In genomic region chr10:56469482-56469881, GRCh38 we compare ENCODE assay signal across 14 cellular contexts.
"Had no signal": no experiment of that assay in that cellular context is flagged by ENCODE, and none has a peak within 500 bp of the region (broad histone marks: within the 10 kb centered on the region; RNA-seq: fewer than 3 reads in every experiment).

No MANE protein-coding gene starts in this region.

- ATAC-seq: body of pancreas; gastrocnemius medialis; left lung; natural killer cell treated with Interleukin-12 subunit alpha and Interleukin-12 subunit beta and Interleukin-15 and Interleukin-18, amount 100 ng/mL, for 72 hours; right cardiac atrium; WTC11 had no signal

- DNase-seq: activated CD4-positive, alpha-beta T cell treated with anti-CD3 and anti-CD28 coated beads for 48 hours; activated CD8-positive, alpha-beta memory T cell treated with anti-CD3 and anti-CD28 coated beads for 24 hours; activated naive CD4-positive, alpha-beta T cell treated with anti-CD3 and anti-CD28 coated beads, Interleukin-2, amount 10 ng/mL, durations not matched to agents 7 days and 5 days; body of pancreas; central memory CD4-positive, alpha-beta T cell; effector CD8-positive, alpha-beta T cell; gastrocnemius medialis; left lung; occipital lobe; right cardiac atrium; tibial artery had no signal

- FAIRE-seq: keratinocyte had no signal
